10 cellular contexts compared by ENCODE assay signal in genomic region chr17:67628580-67629013, GRCh38.
A peak's percentile ranks its signal among the peaks of the same experiment; 100 is the strongest.
DNase-seq lines count a peak whose midpoint lies in the region; ATAC-seq, FAIRE-seq and TF ChIP-seq lines count a peak whose summit lies in the region.
"Had no signal": no experiment of that assay in that cellular context is flagged by ENCODE, and none has a peak within 500 bp of the region (broad histone marks: within the 10 kb centered on the region; RNA-seq: fewer than 3 reads in every experiment).

No MANE protein-coding gene starts in this region.

- peaks cover 24% of the 10 kb centered on the region for H3K4me1 ChIP-seq in left ventricle myocardium inferior
- H3K4me1 ChIP-seq in MM.1S (ENCODE audit: low read length), result no peaks in the 10 kb centered on the region

- no peaks in the 10 kb centered on the region for H3K79me2 ChIP-seq in MM.1S (ENCODE audit: low read length)

- H3K4me3 ChIP-seq in left ventricle myocardium inferior (no peak overlapping the region), MM.1S (ENCODE audit: low read length) (no peak overlapping the region)

- intact Hi-C loops in left ventricle myocardium inferior (cut with micrococcal nuclease), result loop anchor here (10.0 kb wide), 1 partner anchor 214 kb away; no protein-coding TSS in a partner anchor

- FAIRE-seq in urothelium cell line (lab: Jason Lieb, UNC), result no peak
- FAIRE-seq: endothelial cell of umbilical vein had no signal

- H2AFZ ChIP-seq in MM.1S (ENCODE audit: low read length), result no peak overlapping the region

- no peaks in the 10 kb centered on the region for H3K9me2 ChIP-seq in MM.1S (replicated peaks; ENCODE audit: insufficient read depth, low read length)

- TF ChIP-seq CTCF in left ventricle myocardium inferior (IDR thresholded peaks at IDR 0.05; ENCODE audit: borderline replicate concordance) (peak; percentile 36), MM.1S (IDR thresholded peaks at IDR 0.05; ENCODE audit: low read length) (no peak)

- DNase-seq in Ammon's horn (ENCODE audit: low spot score) (peak; percentile 41), RPMI8226 (peak; percentile 76), left ventricle myocardium inferior (peak; percentile 26), LoVo (ENCODE audit: low spot score) (no peak), urothelium cell line (ENCODE audit: low spot score) (no peak), NCI-H2196 (lab: John Stamatoyannopoulos, UW; ENCODE audit: unreplicated experiment) (no peak), MM.1S (no peak)

- no peak overlapping the region for H3K4me2 ChIP-seq in MM.1S (ENCODE audit: low read depth, low read length)

- H3F3A ChIP-seq in MM.1S (ENCODE audit: insufficient read depth, low read length), result no peaks in the 10 kb centered on the region

- H3K27ac ChIP-seq in left ventricle myocardium inferior (replicated peaks) (peak overlapping the region; percentile 16), MM.1S (ENCODE audit: low read length) (no peak overlapping the region)
- H3K27ac ChIP-seq: HL-60 had no signal

- H3K9ac ChIP-seq in MM.1S (ENCODE audit: low read length), result no peak overlapping the region

- ATAC-seq in GM19035 (IDR thresholded peaks at IDR 0.05; ENCODE audit: unreplicated experiment), result peak; percentile 62

- H3K36me3 ChIP-seq in left ventricle myocardium inferior, result peaks cover 22% of the 10 kb centered on the region
- no peaks in the 10 kb centered on the region for H3K36me3 ChIP-seq in MM.1S (replicated peaks; ENCODE audit: insufficient read depth, low read length)

- peaks cover 8% of the 10 kb centered on the region for H3K9me3 ChIP-seq in left ventricle myocardium inferior (replicated peaks)
- H3K9me3 ChIP-seq in MM.1S (replicated peaks; ENCODE audit: insufficient read depth, low read length), result no peaks in the 10 kb centered on the region

- no peaks in the 10 kb centered on the region for H4K20me1 ChIP-seq in MM.1S (ENCODE audit: insufficient read depth, low read length)

- no peaks in the 10 kb centered on the region for H3K27me3 ChIP-seq in left ventricle myocardium inferior (ENCODE audit: low read depth)
- H3K27me3 ChIP-seq in MM.1S (replicated peaks; ENCODE audit: insufficient read depth, low read length), result no peaks in the 10 kb centered on the region

Comparison
In these comparisons a context has a peak if more than half of its experiments do, and no peak if none do; other contexts are left out.
1. DNase-seq: peak in Ammon's horn (single experiment), RPMI8226 (single experiment) and left ventricle myocardium inferior (single experiment); none in LoVo (single experiment), urothelium cell line (single experiment), NCI-H2196 (single experiment) and MM.1S (single experiment).